Comparison of ENCODE assay signal across 1 cellular context in genomic region chr12:47362131-47362686, GRCh38.
TF ChIP-seq lines count a peak whose summit lies in the region.

No MANE protein-coding gene starts in this region.

TF ChIP-seq in endothelial cell of umbilical vein, 7 proteins besides CTCF, POLR2A, EP300 and RAD21 (continued from another document):
- TF ChIP-seq MYC (IDR thresholded peaks at IDR 0.05; ENCODE audit: low read depth, low read length) (no peak), FOS (IDR thresholded peaks at IDR 0.05; ENCODE audit: borderline replicate concordance, insufficient read depth, low read length) (no peak), GATA2 (IDR thresholded peaks at IDR 0.05; ENCODE audit: insufficient read depth, insufficient read length, low read depth, low read length) (no peak), POLR2AphosphoS5 (IDR thresholded peaks at IDR 0.05; ENCODE audit: insufficient read depth, low read depth, low read length) (no peak)
